29 cellular contexts compared by ENCODE assay signal in the genomic region with DNA sequence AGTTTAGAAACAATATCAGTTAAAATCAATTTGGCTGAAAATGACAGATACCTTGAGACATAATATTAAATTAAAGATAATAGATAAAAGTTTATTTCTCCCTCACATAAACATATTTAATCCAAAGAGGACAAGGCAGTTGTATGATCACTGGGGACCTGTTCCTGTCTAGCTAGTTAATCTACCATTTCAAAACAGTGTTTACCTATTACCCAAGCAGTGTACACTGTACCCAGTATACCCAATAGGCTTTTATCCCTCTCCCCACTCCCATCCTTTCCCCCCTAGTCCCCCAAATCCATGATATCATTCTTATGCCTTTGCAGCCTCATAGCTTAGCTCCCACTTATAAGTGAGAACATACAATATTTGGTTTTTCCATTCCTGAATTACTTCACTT.
"Had no signal": no experiment of that assay in that cellular context is flagged by ENCODE, and none has a peak within 500 bp of the region (broad histone marks: within the 10 kb centered on the region; RNA-seq: fewer than 3 reads in every experiment).

No MANE protein-coding gene starts in this region.

- H3K27me3 ChIP-seq: neural progenitor cell, ovary, spleen, suprapubic skin, testis, tibial artery, transverse colon, vagina had no signal

- H3K9me3 ChIP-seq: ovary, psoas muscle, suprapubic skin, testis, upper lobe of right lung, vagina had no signal

- H3K4me3 ChIP-seq: neural progenitor cell, ovary, psoas muscle, skin epidermis, smooth muscle cell, spleen, suprapubic skin, testis, tibial artery, transverse colon, upper lobe of right lung, vagina had no signal

- H3K4me1 ChIP-seq: neural progenitor cell, parathyroid adenoma, psoas muscle, spleen, suprapubic skin, testis, tibial artery, transverse colon, upper lobe of right lung, vagina had no signal

- H3K9ac ChIP-seq: neural progenitor cell, parathyroid adenoma had no signal

- ATAC-seq: naive thymus-derived CD4-positive, alpha-beta T cell; natural killer cell; psoas muscle; right cardiac atrium; sciatic nerve; stimulated activated memory B cell treated with anti-CD40 and anti-IgM and Interleukin-4, amounts not matched to agents 10 μg/mL and 1 μg/mL and 100 μg/mL, for 72 hours; stimulated activated naive CD8-positive, alpha-beta T cell treated with anti-CD3 and anti-CD28 coated beads, Interleukin-15, amount 100 ng/mL, for 72 hours; stimulated activated naive CD8-positive, alpha-beta T cell treated with anti-CD3 and anti-CD28 coated beads, Interleukin-15, Interleukin-2, amounts not matched to agents 100 U/mL and 50 U/mL, for 24 hours; upper lobe of right lung had no signal

- DNase-seq: naive thymus-derived CD4-positive, alpha-beta T cell; natural killer cell; occipital lobe; ovary; posterior cingulate gyrus; psoas muscle; right cardiac atrium; spleen; stimulated activated CD4-positive, alpha-beta T cell treated with anti-CD3 and anti-CD28 coated beads, Interleukin-12 subunit alpha, Interleukin-12 subunit beta, amount 100 ng/mL, for 4 hours; stimulated activated CD4-positive, alpha-beta T cell treated with anti-CD3 and anti-CD28 coated beads, Interleukin-1b, Interleukin-23, amount 100 ng/mL, for 48 hours; stimulated activated CD4-positive, alpha-beta T cell treated with anti-CD3 and anti-CD28 coated beads, Interleukin-4, amount 100 ng/mL, for 1 hour; stimulated activated CD4-positive, alpha-beta T cell treated with anti-CD3 and anti-CD28 coated beads, Interleukin-4, amount 100 ng/mL, for 4 hours; stimulated activated CD8-positive, alpha-beta memory T cell treated with anti-CD3 and anti-CD28 coated beads, Interleukin-4, amount 100 ng/mL, for 48 hours; stimulated activated naive CD4-positive, alpha-beta T cell; stimulated activated naive CD8-positive, alpha-beta T cell treated with anti-CD3 and anti-CD28 coated beads, Interleukin-15, amount 100 ng/mL, for 72 hours; stimulated activated naive CD8-positive, alpha-beta T cell treated with anti-CD3 and anti-CD28 coated beads, Interleukin-15, Interleukin-2, amounts not matched to agents 100 U/mL and 50 U/mL, for 24 hours; substantia nigra; testis; tibial artery; transverse colon; upper lobe of right lung had no signal

- H3K27ac ChIP-seq: neural progenitor cell, ovary, parathyroid adenoma, psoas muscle, skin epidermis, spleen, suprapubic skin, testis, tibial artery, transverse colon, upper lobe of right lung, vagina had no signal

- H3K36me3 ChIP-seq: neural progenitor cell, ovary, spleen, suprapubic skin, tibial artery, transverse colon, upper lobe of right lung, vagina had no signal
